In the genomic region with DNA sequence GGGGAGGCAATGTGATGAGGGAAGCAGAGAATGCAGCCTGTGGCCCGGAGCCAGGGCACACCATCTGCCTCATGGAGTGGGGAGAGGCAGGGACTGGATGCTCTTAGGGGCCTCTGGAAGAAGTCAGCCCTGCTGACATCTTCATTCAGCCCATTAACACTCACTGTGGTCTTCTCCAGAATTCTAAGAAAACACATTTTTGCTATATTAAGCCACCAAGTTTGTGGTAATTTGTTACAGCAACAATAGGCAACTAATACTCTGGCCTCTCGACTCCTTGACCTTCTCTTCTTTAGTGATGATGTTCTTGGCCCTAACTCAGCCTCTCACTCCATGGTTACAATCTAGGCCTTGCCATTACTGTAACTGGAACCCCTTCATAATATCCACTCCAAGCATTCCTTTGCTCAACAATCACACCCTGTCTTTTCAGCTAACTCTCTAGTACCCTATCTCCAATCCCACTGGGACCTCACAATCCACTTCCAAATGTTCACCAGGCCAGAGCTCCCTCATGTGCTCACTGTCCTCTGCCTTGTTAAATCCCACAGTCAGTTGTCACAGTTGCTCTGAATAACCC, we compare ENCODE assay signal across 17 cellular contexts.
DNase-seq lines count a peak whose midpoint lies in the region; ATAC-seq and TF ChIP-seq lines count a peak whose summit lies in the region.
"Had no signal": no experiment of that assay in that cellular context is flagged by ENCODE, and none has a peak within 500 bp of the region (broad histone marks: within the 10 kb centered on the region; RNA-seq: fewer than 3 reads in every experiment).

No MANE protein-coding gene starts in this region.

- H3K79me2 ChIP-seq in ACC112 (ENCODE audit: control insufficient read depth, insufficient read depth, low read length, unreplicated experiment), result no peaks in the 10 kb centered on the region

- DNase-seq in HFFc6 (peak; percentile 80), astrocyte of the cerebellum (ENCODE audit: low read depth) (peak; percentile 84), left ventricle myocardium superior (no peak), NCI-H69 (lab: John Stamatoyannopoulos, UW) (no peak), NCI-H1105 treated with DMSO at 0.1 percent for 48 hours (lab: John Stamatoyannopoulos, UW) (no peak), NOMO-1 (lab: John Stamatoyannopoulos, UW; ENCODE audit: unreplicated experiment in 2 of 2) (no peak)
- DNase-seq: activated CD4-positive, alpha-beta T cell treated with anti-CD3 and anti-CD28 coated beads, Interleukin-2, amount 10 ng/mL, durations not matched to agents 7 days and 5 days; GDM1; NCI-H1092 treated with DMSO at 0.1 percent for 48 hours; SW 1271 had no signal

- H3K4me1 ChIP-seq in ACC112 (ENCODE audit: control insufficient read depth, insufficient read depth, low read length, unreplicated experiment), result peaks cover 34% of the 10 kb centered on the region

- H3K9me3 Mint-ChIP-seq in HFFc6, result no peaks in the 10 kb centered on the region
- H3K9me3 Mint-ChIP-seq in stimulated activated memory B cell treated with anti-CD40 and anti-IgM and Interleukin-4, amounts not matched to agents 10 μg/mL and 1 μg/mL and 100 μg/mL, for 72 hours, result no peaks in the 10 kb centered on the region
- H3K9me3 Mint-ChIP-seq: activated CD4-positive, alpha-beta T cell treated with anti-CD3 and anti-CD28 coated beads, Interleukin-2, amount 10 ng/mL, durations not matched to agents 7 days and 5 days; memory B cell had no signal

- H3K4me3 ChIP-seq in ACC112 (ENCODE audit: low read depth, low read length) (no peak overlapping the region), astrocyte of the cerebellum (ENCODE audit: low read depth, low read length) (no peak overlapping the region)
- H3K4me3 ChIP-seq: A549, dorsolateral prefrontal cortex, thoracic aorta had no signal

- intact Hi-C loops in left ventricle myocardium superior (cut with micrococcal nuclease), result no loop called here

- H3K27me3 Mint-ChIP-seq in HFFc6 (ENCODE audit: insufficient read depth), result no peaks in the 10 kb centered on the region
- no peaks in the 10 kb centered on the region for H3K27me3 Mint-ChIP-seq in stimulated activated memory B cell treated with anti-CD40 and anti-IgM and Interleukin-4, amounts not matched to agents 10 μg/mL and 1 μg/mL and 100 μg/mL, for 72 hours
- H3K27me3 Mint-ChIP-seq: activated CD4-positive, alpha-beta T cell treated with anti-CD3 and anti-CD28 coated beads, Interleukin-2, amount 10 ng/mL, durations not matched to agents 7 days and 5 days; memory B cell; progenitor cell of endocrine pancreas had no signal

- peak; percentile 64 for ATAC-seq in left ventricle myocardium superior
- ATAC-seq in stimulated activated memory B cell treated with anti-CD40 and anti-IgM and Interleukin-4, amounts not matched to agents 10 μg/mL and 1 μg/mL and 100 μg/mL, for 72 hours, result no peak
- ATAC-seq: A549 had no signal

- no peak overlapping the region for H3K27ac Mint-ChIP-seq in HFFc6
- no peak overlapping the region for H3K27ac Mint-ChIP-seq in stimulated activated memory B cell treated with anti-CD40 and anti-IgM and Interleukin-4, amounts not matched to agents 10 μg/mL and 1 μg/mL and 100 μg/mL, for 72 hours
- H3K27ac Mint-ChIP-seq: activated CD4-positive, alpha-beta T cell treated with anti-CD3 and anti-CD28 coated beads, Interleukin-2, amount 10 ng/mL, durations not matched to agents 7 days and 5 days; memory B cell; progenitor cell of endocrine pancreas had no signal

- no peak overlapping the region for H3K4me3 Mint-ChIP-seq in HFFc6
- H3K4me3 Mint-ChIP-seq in stimulated activated memory B cell treated with anti-CD40 and anti-IgM and Interleukin-4, amounts not matched to agents 10 μg/mL and 1 μg/mL and 100 μg/mL, for 72 hours, result no peak overlapping the region
- H3K4me3 Mint-ChIP-seq: activated CD4-positive, alpha-beta T cell treated with anti-CD3 and anti-CD28 coated beads, Interleukin-2, amount 10 ng/mL, durations not matched to agents 7 days and 5 days; memory B cell had no signal

- peak overlapping the region; percentile 77 for H3K27ac ChIP-seq in ACC112 (ENCODE audit: low read depth, low read length)
- H3K27ac ChIP-seq: A549, thoracic aorta had no signal

- in situ Hi-C loops in astrocyte of the cerebellum (cut with HindIII; ENCODE audit: low sequenced_read_pairs), result no loop called here

- H3K36me3 Mint-ChIP-seq in HFFc6 (ENCODE audit: low read depth), result no peaks in the 10 kb centered on the region
- H3K36me3 Mint-ChIP-seq in stimulated activated memory B cell treated with anti-CD40 and anti-IgM and Interleukin-4, amounts not matched to agents 10 μg/mL and 1 μg/mL and 100 μg/mL, for 72 hours, result peaks cover 8% of the 10 kb centered on the region

- TF ChIP-seq CTCF in HFFc6 (IDR thresholded peaks at IDR 0.05) (no peak), astrocyte of the cerebellum (IDR thresholded peaks at IDR 0.05; ENCODE audit: low read depth, low read length, missing control alignments) (no peak)

- H3K36me3 ChIP-seq in ACC112 (ENCODE audit: insufficient read depth, low read length), result no peaks in the 10 kb centered on the region; the same call in 1 of the 2 replicates
- H3K36me3 ChIP-seq: thoracic aorta had no signal

- no peaks in the 10 kb centered on the region for H3K27me3 ChIP-seq in ACC112 (ENCODE audit: insufficient read depth, low read length)
- H3K27me3 ChIP-seq: dorsolateral prefrontal cortex had no signal

- peaks cover 22% of the 10 kb centered on the region for H3K4me1 Mint-ChIP-seq in HFFc6 (ENCODE audit: low read depth)
- H3K4me1 Mint-ChIP-seq in stimulated activated memory B cell treated with anti-CD40 and anti-IgM and Interleukin-4, amounts not matched to agents 10 μg/mL and 1 μg/mL and 100 μg/mL, for 72 hours, result no peaks in the 10 kb centered on the region

- H2AFZ ChIP-seq in ACC112 (ENCODE audit: low read length, unreplicated experiment), result no peak overlapping the region

Comparison
In these comparisons a context has a peak if more than half of its experiments do, and no peak if none do; other contexts are left out.
1. DNase-seq: peak in HFFc6 (single experiment) and astrocyte of the cerebellum (single experiment); none in left ventricle myocardium superior (single experiment), NCI-H69 (single experiment), NCI-H1105 treated with DMSO at 0.1 percent for 48 hours (single experiment) and NOMO-1 (0 of 2).